In genomic region chr19:49911381-49912145, GRCh38 we compare ENCODE assay signal across 8 cellular contexts. TPM values are rescaled to one million over a fixed set of nuclear protein-coding genes. Genes with fewer than 3 reads are reported as not detected.
A peak's percentile ranks its signal among the peaks of the same experiment; 100 is the strongest.
DNase-seq lines count a peak whose midpoint lies in the region; ATAC-seq and TF ChIP-seq lines count a peak whose summit lies in the region.

No MANE protein-coding gene starts in this region.

- no peak overlapping the region for H3K27ac ChIP-seq in smooth muscle cell (ENCODE audit: low read depth)
- H3K27ac ChIP-seq in Peyer's patch, result peak overlapping the region in 1 of 4 donors; percentile 53

- peaks cover 81% of the 10 kb centered on the region for H3K36me3 Mint-ChIP-seq in Calu3 (ENCODE audit: insufficient read depth, unreplicated experiment)
- H3K36me3 Mint-ChIP-seq in activated T-helper 1 cell treated with anti-CD3 and anti-CD28 coated beads, Interleukin-12 subunit alpha, Interleukin-12 subunit beta, Interleukin-2, Interleukin-4 antibody, amounts not matched to agents 30 ng/mL and 10 ng/mL and 1 ng/mL, durations not matched to agents 14 hours and 24 hours and 36 hours (ENCODE audit: low read depth), result peaks cover 59% of the 10 kb centered on the region
- H3K36me3 Mint-ChIP-seq in mesothelial cell of epicardium, result peaks cover 46% of the 10 kb centered on the region

- no peaks in the 10 kb centered on the region for H3K27me3 Mint-ChIP-seq in Calu3 (ENCODE audit: unreplicated experiment)
- no peaks in the 10 kb centered on the region for H3K27me3 Mint-ChIP-seq in activated T-helper 1 cell treated with anti-CD3 and anti-CD28 coated beads, Interleukin-12 subunit alpha, Interleukin-12 subunit beta, Interleukin-2, Interleukin-4 antibody, amounts not matched to agents 30 ng/mL and 10 ng/mL and 1 ng/mL, durations not matched to agents 14 hours and 24 hours and 36 hours (ENCODE audit: insufficient read depth)
- no peaks in the 10 kb centered on the region for H3K27me3 Mint-ChIP-seq in mesothelial cell of epicardium (ENCODE audit: low read depth)

- H3K4me3 ChIP-seq in smooth muscle cell (no peak overlapping the region), Peyer's patch (no peak overlapping the region)

- 92% methylated on average over 9 of the region's 9 CpGs for WGBS in smooth muscle cell (ENCODE audit: low lambda C conversion rate)

- peaks cover 20% of the 10 kb centered on the region for H3K4me1 Mint-ChIP-seq in Calu3 (ENCODE audit: low read depth, unreplicated experiment)
- H3K4me1 Mint-ChIP-seq in activated T-helper 1 cell treated with anti-CD3 and anti-CD28 coated beads, Interleukin-12 subunit alpha, Interleukin-12 subunit beta, Interleukin-2, Interleukin-4 antibody, amounts not matched to agents 30 ng/mL and 10 ng/mL and 1 ng/mL, durations not matched to agents 14 hours and 24 hours and 36 hours (ENCODE audit: low read depth), result peaks cover 63% of the 10 kb centered on the region
- no peaks in the 10 kb centered on the region for H3K4me1 Mint-ChIP-seq in mesothelial cell of epicardium

- H3K9me3 ChIP-seq in smooth muscle cell (replicated peaks; ENCODE audit: low read depth) (no peaks in the 10 kb centered on the region), Peyer's patch (no peaks in the 10 kb centered on the region)

- DNase-seq in Calu3 (no peak), mesothelial cell of epicardium (ENCODE audit: low spot score in 2 of 2, unreplicated experiment in 2 of 2) (no peak), omental fat pad (ENCODE audit: low spot score) (no peak), smooth muscle cell (lab: John Stamatoyannopoulos, UW; ENCODE audit: unreplicated experiment) (no peak), Peyer's patch (no peak)
- no peak for DNase-seq in activated T-helper 1 cell treated with anti-CD3 and anti-CD28 coated beads, Interleukin-12 subunit alpha, Interleukin-12 subunit beta, Interleukin-2, Interleukin-4 antibody, amounts not matched to agents 30 ng/mL and 10 ng/mL and 1 ng/mL, durations not matched to agents 14 hours and 24 hours and 36 hours (ENCODE audit: low spot score)

- H3K4me3 Mint-ChIP-seq in Calu3 (ENCODE audit: low read depth, unreplicated experiment), result no peak overlapping the region
- peak overlapping the region; percentile 75 for H3K4me3 Mint-ChIP-seq in activated T-helper 1 cell treated with anti-CD3 and anti-CD28 coated beads, Interleukin-12 subunit alpha, Interleukin-12 subunit beta, Interleukin-2, Interleukin-4 antibody, amounts not matched to agents 30 ng/mL and 10 ng/mL and 1 ng/mL, durations not matched to agents 14 hours and 24 hours and 36 hours
- H3K4me3 Mint-ChIP-seq in mesothelial cell of epicardium, result no peak overlapping the region

- H3K27me3 ChIP-seq in smooth muscle cell (ENCODE audit: low read depth) (no peaks in the 10 kb centered on the region), Peyer's patch (no peaks in the 10 kb centered on the region)

- no peaks in the 10 kb centered on the region for H3K9me3 Mint-ChIP-seq in Calu3 (ENCODE audit: low read depth, unreplicated experiment)
- no peaks in the 10 kb centered on the region for H3K9me3 Mint-ChIP-seq in activated T-helper 1 cell treated with anti-CD3 and anti-CD28 coated beads, Interleukin-12 subunit alpha, Interleukin-12 subunit beta, Interleukin-2, Interleukin-4 antibody, amounts not matched to agents 30 ng/mL and 10 ng/mL and 1 ng/mL, durations not matched to agents 14 hours and 24 hours and 36 hours
- H3K9me3 Mint-ChIP-seq in mesothelial cell of epicardium, result peaks cover 7% of the 10 kb centered on the region

- TF ChIP-seq POLR2A in Peyer's patch (IDR thresholded peaks at IDR 0.05), result no peak

- H3F3A ChIP-seq in smooth muscle cell (ENCODE audit: low read depth), result no peaks in the 10 kb centered on the region

- CTCF ChIA-PET in Calu3 (lab: Charles Lee), result interaction anchor here (0.6 to 1.6 kb wide), 3 partner anchors 18 to 279 kb away, joined by 3 read pairs; partner anchors contain the start of genes ATF5 and NUP62

- TF ChIP-seq CTCF in Calu3 (IDR thresholded peaks at IDR 0.05; ENCODE audit: unreplicated experiment) (no peak), mesothelial cell of epicardium (IDR thresholded peaks at IDR 0.05; ENCODE audit: unreplicated experiment) (no peak), omental fat pad (IDR thresholded peaks at IDR 0.05) (no peak), smooth muscle cell (IDR thresholded peaks at IDR 0.05; ENCODE audit: borderline replicate concordance, insufficient read depth, poor library complexity, severe bottlenecking) (no peak), Peyer's patch (IDR thresholded peaks at IDR 0.05) (no peak)

- peak overlapping the region; percentile 22 for H3K27ac Mint-ChIP-seq in Calu3 (ENCODE audit: unreplicated experiment)
- peak overlapping the region; percentile 96 for H3K27ac Mint-ChIP-seq in activated T-helper 1 cell treated with anti-CD3 and anti-CD28 coated beads, Interleukin-12 subunit alpha, Interleukin-12 subunit beta, Interleukin-2, Interleukin-4 antibody, amounts not matched to agents 30 ng/mL and 10 ng/mL and 1 ng/mL, durations not matched to agents 14 hours and 24 hours and 36 hours
- peak overlapping the region; percentile 37 for H3K27ac Mint-ChIP-seq in mesothelial cell of epicardium

- H3K36me3 ChIP-seq in smooth muscle cell (ENCODE audit: low read depth), result no peaks in the 10 kb centered on the region
- H3K36me3 ChIP-seq in Peyer's patch, result peaks cover 0 to 55% (median 0%) of the 10 kb centered on the region in 3 donors

- no peak overlapping the region for H2AFZ ChIP-seq in smooth muscle cell (ENCODE audit: low read depth)

- peak; percentile 40 for ATAC-seq in HG02642 (IDR thresholded peaks at IDR 0.05; ENCODE audit: poor library complexity, unreplicated experiment)
- ATAC-seq in omental fat pad (ENCODE audit: low FRiP score), result no peak
- no peak for ATAC-seq in HG03097 (IDR thresholded peaks at IDR 0.05; ENCODE audit: low FRiP score, unreplicated experiment)

- H3K9ac ChIP-seq in smooth muscle cell (ENCODE audit: low read depth), result no peak overlapping the region

- no peak overlapping the region for H3K4me2 ChIP-seq in smooth muscle cell

- peaks cover 5% of the 10 kb centered on the region for H3K79me2 ChIP-seq in smooth muscle cell (ENCODE audit: low read depth)

- H3K4me1 ChIP-seq in smooth muscle cell (ENCODE audit: low read depth) (no peaks in the 10 kb centered on the region), Peyer's patch (peaks cover 0 to 15% (median 5%) of the 10 kb centered on the region in 4 donors)

- no TSS peak for BruUV-seq in Calu3 (replicated peaks; lab: Mats Ljungman, UMichigan)

- intact Hi-C loops in Calu3 (cut with micrococcal nuclease; ENCODE audit: unreplicated experiment), result no loop called here
- intact Hi-C loops in activated T-helper 1 cell treated with anti-CD3 and anti-CD28 coated beads, Interleukin-12 subunit alpha, Interleukin-12 subunit beta, Interleukin-2, Interleukin-4 antibody, amounts not matched to agents 30 ng/mL and 10 ng/mL and 1 ng/mL, durations not matched to agents 14 hours and 24 hours and 36 hours (cut with micrococcal nuclease), result loop anchor here (1.0 kb wide), 3 partner anchors 14 to 34 kb away; partner anchors contain the start of genes AKT1S1, ATF5, NUP62 and TBC1D17

- peaks cover 41% of the 10 kb centered on the region for H4K20me1 ChIP-seq in smooth muscle cell (ENCODE audit: low read depth)

RNA-seq across cellular contexts. Expression of gene IL4I1, which starts 14.9 kb away (rescaled TPM):
- total RNA-seq in Calu3 (2022), result 8.2 and 10.7 TPM in 2 replicates
- total RNA-seq in activated T-helper 1 cell treated with anti-CD3 and anti-CD28 coated beads, Interleukin-12 subunit alpha, Interleukin-12 subunit beta, Interleukin-2, Interleukin-4 antibody, amounts not matched to agents 30 ng/mL and 10 ng/mL and 1 ng/mL, durations not matched to agents 14 hours and 24 hours and 36 hours, result 50.0 and 51.5 TPM in 2 replicates
- total RNA-seq in mesothelial cell of epicardium, result 1.3 to 1.7 TPM (median 1.6 TPM) in 3 replicates
- 1 to 10 TPM in 2 of 4 donors, under 1 TPM in 1, not detected in 1; 0.56 to 5.5 (median 1.5) TPM for total RNA-seq in omental fat pad
- total RNA-seq in smooth muscle cell, result 0.13 TPM in 1 of 2 replicates, not detected in the other
- 0.54 and 1.3 TPM in 2 replicates for polyA plus RNA-seq in smooth muscle cell
- total RNA-seq in Peyer's patch, result not detected

RNA-seq across cellular contexts. Expression of gene ATF5, which starts 17.4 kb away (rescaled TPM):
- total RNA-seq in Calu3 (2022), result 30.7 and 40.6 TPM in 2 replicates
- 50.7 and 52.0 TPM in 2 replicates for total RNA-seq in activated T-helper 1 cell treated with anti-CD3 and anti-CD28 coated beads, Interleukin-12 subunit alpha, Interleukin-12 subunit beta, Interleukin-2, Interleukin-4 antibody, amounts not matched to agents 30 ng/mL and 10 ng/mL and 1 ng/mL, durations not matched to agents 14 hours and 24 hours and 36 hours
- total RNA-seq in mesothelial cell of epicardium, result 21.7 to 22.7 TPM (median 22.1 TPM) in 3 replicates
- total RNA-seq in omental fat pad, result 10 to 100 TPM; 10.2 to 17.7 (median 15.7) TPM
- 4.2 and 5.0 TPM in 2 replicates for total RNA-seq in smooth muscle cell
- polyA plus RNA-seq in smooth muscle cell, result 10.1 and 14.1 TPM in 2 replicates
- 10 to 100 TPM in 3 of 4 donors, 1 to 10 TPM in 1; 3.3 to 21.4 (median 18.2) TPM for total RNA-seq in Peyer's patch

RNA-seq across cellular contexts. Expression of gene NUP62, which starts 17.7 kb away (rescaled TPM):
- total RNA-seq in Calu3 (2022), result 116 and 124 TPM in 2 replicates
- 231 and 238 TPM in 2 replicates for total RNA-seq in activated T-helper 1 cell treated with anti-CD3 and anti-CD28 coated beads, Interleukin-12 subunit alpha, Interleukin-12 subunit beta, Interleukin-2, Interleukin-4 antibody, amounts not matched to agents 30 ng/mL and 10 ng/mL and 1 ng/mL, durations not matched to agents 14 hours and 24 hours and 36 hours
- 67.6 to 78.9 TPM (median 71.8 TPM) in 3 replicates for total RNA-seq in mesothelial cell of epicardium
- total RNA-seq in omental fat pad, result 10 to 100 TPM; 24.9 to 45.5 (median 30.6) TPM
- total RNA-seq in smooth muscle cell, result 17.6 and 24.2 TPM in 2 replicates
- polyA plus RNA-seq in smooth muscle cell, result 29.5 and 34.2 TPM in 2 replicates
- total RNA-seq in Peyer's patch, result 10 to 100 TPM; 40.0 to 54.5 (median 46.0) TPM

RNA-seq across cellular contexts. Expression of gene TBC1D17, which starts 34.1 kb away (rescaled TPM):
- total RNA-seq in Calu3 (2022), result 54.7 and 56.9 TPM in 2 replicates
- 38.7 and 41.8 TPM in 2 replicates for total RNA-seq in activated T-helper 1 cell treated with anti-CD3 and anti-CD28 coated beads, Interleukin-12 subunit alpha, Interleukin-12 subunit beta, Interleukin-2, Interleukin-4 antibody, amounts not matched to agents 30 ng/mL and 10 ng/mL and 1 ng/mL, durations not matched to agents 14 hours and 24 hours and 36 hours
- 46.8 to 53.7 TPM (median 49.7 TPM) in 3 replicates for total RNA-seq in mesothelial cell of epicardium
- total RNA-seq in omental fat pad, result 10 to 100 TPM; 15.6 to 24.9 (median 22.3) TPM
- total RNA-seq in smooth muscle cell, result 7.1 and 9.2 TPM in 2 replicates
- polyA plus RNA-seq in smooth muscle cell, result 41.8 and 45.7 TPM in 2 replicates
- 10 to 100 TPM; 22.8 to 83.3 (median 62.1) TPM for total RNA-seq in Peyer's patch

RNA-seq across cellular contexts. Expression of gene AKT1S1, which starts 34.4 kb away (rescaled TPM):
- total RNA-seq in Calu3 (2022), result 58.9 and 65.2 TPM in 2 replicates
- total RNA-seq in activated T-helper 1 cell treated with anti-CD3 and anti-CD28 coated beads, Interleukin-12 subunit alpha, Interleukin-12 subunit beta, Interleukin-2, Interleukin-4 antibody, amounts not matched to agents 30 ng/mL and 10 ng/mL and 1 ng/mL, durations not matched to agents 14 hours and 24 hours and 36 hours, result 32.1 and 32.2 TPM in 2 replicates
- total RNA-seq in mesothelial cell of epicardium, result 41.8 to 45.3 TPM (median 42.5 TPM) in 3 replicates
- 10 to 100 TPM; 12.2 to 18.3 (median 14.7) TPM for total RNA-seq in omental fat pad
- total RNA-seq in smooth muscle cell, result 10.4 and 15.8 TPM in 2 replicates
- polyA plus RNA-seq in smooth muscle cell, result 60.2 and 72.2 TPM in 2 replicates
- total RNA-seq in Peyer's patch, result 10 to 100 TPM; 17.2 to 30.5 (median 23.3) TPM

Comparison
In these comparisons a context has a peak if more than half of its experiments do, and no peak if none do; other contexts are left out.
1. H3K27ac Mint-ChIP-seq: peak in every context shown above with its lines; median percentile 96 in activated T-helper 1 cell treated with anti-CD3 and anti-CD28 coated beads, Interleukin-12 subunit alpha, Interleukin-12 subunit beta, Interleukin-2, Interleukin-4 antibody, amounts not matched to agents 30 ng/mL and 10 ng/mL and 1 ng/mL, durations not matched to agents 14 hours and 24 hours and 36 hours; 37 in mesothelial cell of epicardium; 22 in Calu3.